In genomic region chr4:169005453-169006099, GRCh38 we compare ENCODE assay signal across 10 cellular contexts. TPM values are rescaled to one million over a fixed set of nuclear protein-coding genes. Genes with fewer than 3 reads are reported as not detected.
DNase-seq lines count a peak whose midpoint lies in the region; ATAC-seq and TF ChIP-seq lines count a peak whose summit lies in the region.
"Had no signal": no experiment of that assay in that cellular context is flagged by ENCODE, and none has a peak within 500 bp of the region (broad histone marks: within the 10 kb centered on the region; RNA-seq: fewer than 3 reads in every experiment).

No MANE protein-coding gene starts in this region.

- H3K18ac ChIP-seq in H9 (ENCODE audit: insufficient read length, low read depth, low read length), result no peak overlapping the region

- H3K4me1 Mint-ChIP-seq in H9 (peaks cover 28 to 29% of the 10 kb centered on the region in 2 experiments), Calu3 (ENCODE audit: low read depth, unreplicated experiment) (peaks cover 18% of the 10 kb centered on the region)

- intact Hi-C loops in Calu3 (cut with micrococcal nuclease; ENCODE audit: unreplicated experiment), result loop anchor here (5.0 to 10.0 kb wide), 3 partner anchors 83 to 491 kb away; no protein-coding TSS in a partner anchor

- H4K8ac ChIP-seq in H9 (replicated peaks; ENCODE audit: insufficient read length, low read depth, low read length), result no peak overlapping the region

- H2BK20ac ChIP-seq in H9 (ENCODE audit: low read depth, low read length, poor library complexity, severe bottlenecking), result no peak overlapping the region

- H4K5ac ChIP-seq in H9 (ENCODE audit: insufficient read length, low read depth, low read length), result no peak overlapping the region

- no CpG with 5 or more reads among the region's 1 CpG for WGBS in H9 (ENCODE audit: extremely low coverage, insufficient read length, low lambda C conversion rate)
- 17% methylated on average over 1 of the region's 1 CpG for WGBS in liver

- H3K9ac ChIP-seq in H9 (ENCODE audit: extremely low read depth, insufficient read length, low read length) (no peak overlapping the region), liver (ENCODE audit: low read depth in 1 of 2, low read length in 2 of 2) (no peak overlapping the region)

- no peak overlapping the region for H3K4me3 Mint-ChIP-seq in H9
- no peak overlapping the region for H3K4me3 Mint-ChIP-seq in Calu3 (ENCODE audit: low read depth, unreplicated experiment)

- H3K27me3 ChIP-seq in H9 (ENCODE audit: insufficient read depth, low read length), result no peaks in the 10 kb centered on the region
- no peaks in the 10 kb centered on the region for H3K27me3 ChIP-seq in liver (ENCODE audit: control insufficient read depth in 4 of 4, insufficient read depth in 4 of 4, low read length in 3 of 4)

- H3K4me2 ChIP-seq in H9 (ENCODE audit: insufficient read depth, insufficient read length, low read length), result no peak overlapping the region

- H3K36me3 Mint-ChIP-seq in H9 (ENCODE audit: insufficient read depth in 1 of 3, low read depth in 3 of 3) (peaks cover 27 to 62% (median 51%) of the 10 kb centered on the region in 3 experiments; a peak in 6 of 7 replicates), Calu3 (ENCODE audit: insufficient read depth, unreplicated experiment) (peaks cover 38% of the 10 kb centered on the region)

- H3K27me3 Mint-ChIP-seq in H9 (ENCODE audit: low read depth) (no peaks in the 10 kb centered on the region), Calu3 (ENCODE audit: unreplicated experiment) (no peaks in the 10 kb centered on the region)

- H3K23me2 ChIP-seq in H9 (ENCODE audit: insufficient read length, low read depth, low read length, poor library complexity, severe bottlenecking), result peaks cover 5% of the 10 kb centered on the region

- H4K91ac ChIP-seq in H9 (ENCODE audit: insufficient read length, low read depth, low read length), result no peak overlapping the region

- no peak overlapping the region for H2AK5ac ChIP-seq in H9 (ENCODE audit: insufficient read length, low read length)

- H2BK15ac ChIP-seq in H9 (ENCODE audit: low read depth, low read length), result no peak overlapping the region

- H4K20me1 ChIP-seq in H9 (ENCODE audit: control insufficient read depth, insufficient read depth, insufficient read length), result no peaks in the 10 kb centered on the region

- CTCF ChIA-PET in Calu3 (lab: Charles Lee), result no interaction called here

- in situ Hi-C loops in astrocyte of the cerebellum (cut with HindIII; ENCODE audit: low sequenced_read_pairs), result no loop called here

- H3K4me1 ChIP-seq in H9 (ENCODE audit: insufficient read depth, low read length) (0 out of 2 replicates have a peak, but pooled peaks cover 3% of the 10 kb centered on the region), liver (ENCODE audit: control insufficient read depth in 4 of 4, insufficient read depth in 4 of 4, low read length in 3 of 4) (peaks cover 4 to 45% (median 36%) of the 10 kb centered on the region in 4 donors)

- no peak overlapping the region for H2BK120ac ChIP-seq in H9 (ENCODE audit: low read depth, low read length, poor library complexity, severe bottlenecking)

- no peaks in the 10 kb centered on the region for H3K79me1 ChIP-seq in H9 (ENCODE audit: insufficient read depth, low read depth, low read length, poor library complexity, severe bottlenecking)

- H3K23ac ChIP-seq in H9 (ENCODE audit: insufficient read length, low read depth, low read length), result no peak overlapping the region

- H3K9me3 ChIP-seq in H9 (ENCODE audit: control insufficient read depth, low read depth, low read length) (no peaks in the 10 kb centered on the region), liver (ENCODE audit: control insufficient read depth in 4 of 4, low read length in 3 of 4) (no peaks in the 10 kb centered on the region)

- BruUV-seq in Calu3 (replicated peaks; lab: Mats Ljungman, UMichigan), result no TSS peak

- H3K9me3 Mint-ChIP-seq in H9 (no peaks in the 10 kb centered on the region), Calu3 (ENCODE audit: low read depth, unreplicated experiment) (no peaks in the 10 kb centered on the region)

- H3K14ac ChIP-seq in H9 (ENCODE audit: insufficient read depth, low read length), result no peak overlapping the region

- peak; percentile 56 to 64 for TF ChIP-seq RAD21 in liver (IDR thresholded peaks at IDR 0.05)

- no peak for ATAC-seq in GM19455 (IDR thresholded peaks at IDR 0.05; ENCODE audit: unreplicated experiment)
- ATAC-seq in HG02981 (IDR thresholded peaks at IDR 0.05; ENCODE audit: unreplicated experiment), result no peak
- no peak for ATAC-seq in HG02852 (IDR thresholded peaks at IDR 0.05; ENCODE audit: unreplicated experiment)

- H3K4me3 ChIP-seq in AG09309 (ENCODE audit: control insufficient read depth, low read depth, low read length) (no peak overlapping the region), astrocyte of the cerebellum (ENCODE audit: low read depth, low read length) (no peak overlapping the region), liver (ENCODE audit: low read depth in 1 of 3, low read length in 3 of 3) (peak overlapping the region in 1 of 3 donors; percentile 11)

- H2BK5ac ChIP-seq in H9 (ENCODE audit: insufficient read length, low read length), result no peak overlapping the region

- H3K27ac Mint-ChIP-seq in H9 (0 out of 7 replicates have a peak overlapping the region, but pooled peaks of 1 of the 3 experiments have one; percentile 24), Calu3 (ENCODE audit: unreplicated experiment) (no peak overlapping the region)

- no peak overlapping the region for H3K27ac ChIP-seq in H9 (ENCODE audit: insufficient read length, low read depth, low read length)
- H3K27ac ChIP-seq in liver (ENCODE audit: low read depth in 1 of 2, low read length in 2 of 2), result peak overlapping the region; percentile 17 to 65

- H3K79me2 ChIP-seq in H9 (ENCODE audit: insufficient read depth, low read length), result peaks cover 4% of the 10 kb centered on the region; the same call in 1 of the 2 replicates

- H3K36me3 ChIP-seq in liver (ENCODE audit: control insufficient read depth in 4 of 4, insufficient read depth in 3 of 4, low read depth in 1 of 4, low read length in 3 of 4), result peaks cover 0 to 8% (median 6%) of the 10 kb centered on the region in 4 donors

- H3K4ac ChIP-seq in H9 (ENCODE audit: low read depth, low read length), result no peak overlapping the region

- no peak overlapping the region for H2BK12ac ChIP-seq in H9 (ENCODE audit: insufficient read length, low read depth, low read length)

- DNase-seq in AG09309 (ENCODE audit: low read depth) (no peak), H9 (no peak), astrocyte of the cerebellum (ENCODE audit: low read depth) (no peak), Calu3 (no peak)
- DNase-seq: activated CD8-positive, alpha-beta memory T cell treated with anti-CD3 and anti-CD28 coated beads, Interleukin-2, amount 50 U/mL, for 48 hours; Right ventricle myocardium superior had no signal

- H3T11ph ChIP-seq in H9 (ENCODE audit: low read length), result no peak overlapping the region

- H2AFZ ChIP-seq in H9 (ENCODE audit: low read length), result no peak overlapping the region

- no peak overlapping the region for H3K56ac ChIP-seq in H9 (ENCODE audit: insufficient read length, low read depth, low read length)

- TF ChIP-seq CTCF in AG09309 (IDR thresholded peaks at IDR 0.05; ENCODE audit: control insufficient read depth, insufficient read depth, low read depth, low read length, missing control alignments), result peak; percentile 39
- peak; percentile 61 for TF ChIP-seq CTCF in H9 (conservative IDR thresholded peaks at IDR 0.05)
- peak; percentile 31 for TF ChIP-seq CTCF in astrocyte of the cerebellum (IDR thresholded peaks at IDR 0.05; ENCODE audit: low read depth, low read length, missing control alignments)
- peak; percentile 28 for TF ChIP-seq CTCF in liver (IDR thresholded peaks at IDR 0.05; ENCODE audit: low read depth, low read length, missing input control)
- no peak for TF ChIP-seq CTCF in Calu3 (IDR thresholded peaks at IDR 0.05; ENCODE audit: unreplicated experiment)

TF ChIP-seq in liver, 16 proteins besides CTCF, POLR2A, EP300 and RAD21 (continues in another document):
- TF ChIP-seq NR2F2 (IDR thresholded peaks at IDR 0.05), result peak; percentile 11
- peak; percentile 97 to 98 for TF ChIP-seq HNF4A (conservative IDR thresholded peaks at IDR 0.05)
- TF ChIP-seq SP1 (IDR thresholded peaks at IDR 0.05), result peak; percentile 83
- peak; percentile 53 for TF ChIP-seq MAX (IDR thresholded peaks at IDR 0.05)
- no peak for TF ChIP-seq TAF1 (conservative IDR thresholded peaks at IDR 0.05)
- peak; percentile 88 for TF ChIP-seq HNF4G (IDR thresholded peaks at IDR 0.05)
- peak; percentile 67 to 79 for TF ChIP-seq JUND (IDR thresholded peaks at IDR 0.05)
- TF ChIP-seq ZBTB33 (IDR thresholded peaks at IDR 0.05), result peak; percentile 72
- no peak for TF ChIP-seq FOXA1 (IDR thresholded peaks at IDR 0.05)
- TF ChIP-seq ATF3 (IDR thresholded peaks at IDR 0.05), result peak; percentile 28
- TF ChIP-seq YY1 (IDR thresholded peaks at IDR 0.05), result peak; percentile 61

RNA-seq across cellular contexts. Expression of gene CBR4, which starts 4.5 kb away (rescaled TPM):
- total RNA-seq in H9 (2021), result 32.4 and 33.6 TPM in 2 replicates
- total RNA-seq in liver, result 10 to 100 TPM; 16.7 to 32.8 TPM
- polyA plus RNA-seq in liver, result 10 to 100 TPM in 1 of 2 donors, 1 to 10 TPM in 1; 9.4 to 28.6 TPM
- total RNA-seq in Calu3 (2022), result 18.1 and 18.5 TPM in 2 replicates
